In genomic region chr6:50843842-50844241, GRCh38 we compare ENCODE assay signal across 20 cellular contexts. TPM values are rescaled to one million over a fixed set of nuclear protein-coding genes. Genes with fewer than 3 reads are reported as not detected.
DNase-seq lines count a peak whose midpoint lies in the region; ATAC-seq and TF ChIP-seq lines count a peak whose summit lies in the region.
"Had no signal": no experiment of that assay in that cellular context is flagged by ENCODE, and none has a peak within 500 bp of the region (broad histone marks: within the 10 kb centered on the region; RNA-seq: fewer than 3 reads in every experiment).

No MANE protein-coding gene starts in this region.

- H3K9ac ChIP-seq in HUES6 (ENCODE audit: low read length) (no peak overlapping the region), smooth muscle cell (ENCODE audit: low read depth) (no peak overlapping the region)

- CTCF ChIA-PET in MCF 10A (lab: Yijun Ruan, JAX), result interaction anchor here (0.5 to 1.4 kb wide), 3 partner anchors 14 to 32 kb away, joined by 3 to 4 read pairs (median 3); no protein-coding TSS in a partner anchor
- CTCF ChIA-PET in CD4-positive, alpha-beta memory T cell (lab: Charles Lee; ENCODE audit: partially characterized antibody), result no interaction called here

- no peak overlapping the region for H3K27ac ChIP-seq in HUES6 (ENCODE audit: low read depth, low read length)
- no peak overlapping the region for H3K27ac ChIP-seq in smooth muscle cell (ENCODE audit: low read depth)
- no peak overlapping the region for H3K27ac ChIP-seq in CD4-positive, alpha-beta memory T cell (ENCODE audit: low read depth, low read length)
- H3K27ac ChIP-seq: PC-9 had no signal

- no peaks in the 10 kb centered on the region for H3K36me3 Mint-ChIP-seq in MCF 10A (ENCODE audit: insufficient read depth, unreplicated experiment)
- H3K36me3 Mint-ChIP-seq in CD4-positive, alpha-beta memory T cell, result no peaks in the 10 kb centered on the region

- BruUV-seq in MCF 10A (replicated peaks; lab: Mats Ljungman, UMichigan), result no TSS peak

- H3K4me1 Mint-ChIP-seq in MCF 10A (ENCODE audit: insufficient read depth, unreplicated experiment), result no peaks in the 10 kb centered on the region
- no peaks in the 10 kb centered on the region for H3K4me1 Mint-ChIP-seq in CD4-positive, alpha-beta memory T cell
- H3K4me1 Mint-ChIP-seq: activated T-helper 17 cell treated with anti-CD3 and anti-CD28 coated beads, Interleukin-2, amount 50 U/mL, for 72 hours had no signal

- H3K4me3 Mint-ChIP-seq in MCF 10A (ENCODE audit: unreplicated experiment), result no peak overlapping the region
- H3K4me3 Mint-ChIP-seq in CD4-positive, alpha-beta memory T cell, result no peak overlapping the region
- H3K4me3 Mint-ChIP-seq: activated T-helper 17 cell treated with anti-CD3 and anti-CD28 coated beads, Interleukin-2, amount 50 U/mL, for 72 hours; effector memory CD8-positive, alpha-beta T cell had no signal

- no peaks in the 10 kb centered on the region for H3K79me2 ChIP-seq in smooth muscle cell (ENCODE audit: low read depth)

- H3K4me2 ChIP-seq in smooth muscle cell, result peak overlapping the region; percentile 80
- H3K4me2 ChIP-seq: PC-9 had no signal

- H3K27me3 Mint-ChIP-seq in MCF 10A (ENCODE audit: insufficient read depth, unreplicated experiment), result peaks cover 9% of the 10 kb centered on the region
- peaks cover 39 to 59% of the 10 kb centered on the region in 2 donors for H3K27me3 Mint-ChIP-seq in CD4-positive, alpha-beta memory T cell

- H3K9me3 ChIP-seq in HUES6 (ENCODE audit: control insufficient read depth, insufficient read depth, low read depth, low read length) (no peaks in the 10 kb centered on the region), smooth muscle cell (replicated peaks; ENCODE audit: low read depth) (no peaks in the 10 kb centered on the region)
- H3K9me3 ChIP-seq in CD4-positive, alpha-beta memory T cell (ENCODE audit: control insufficient read depth in 1 of 2, low read length in 2 of 2), result no peaks in the 10 kb centered on the region

- intact Hi-C loops in MCF 10A (cut with micrococcal nuclease), result no loop called here
- intact Hi-C loops in CD4-positive, alpha-beta memory T cell (cut with micrococcal nuclease), result no loop called here

- POLR2A ChIA-PET in MCF 10A (lab: Yijun Ruan, JAX), result interaction anchor here (0.5 kb wide), 1 partner anchor 533 kb away, joined by 5 read pairs; no protein-coding TSS in a partner anchor
- POLR2A ChIA-PET in CD4-positive, alpha-beta memory T cell (lab: Charles Lee; ENCODE audit: partially characterized antibody), result no interaction called here

- H3K4me1 ChIP-seq in HUES6 (ENCODE audit: control insufficient read depth, insufficient read depth, low read length) (peaks cover 46% of the 10 kb centered on the region), smooth muscle cell (ENCODE audit: low read depth) (peaks cover 18% of the 10 kb centered on the region)
- H3K4me1 ChIP-seq in CD4-positive, alpha-beta memory T cell (ENCODE audit: insufficient read depth, low read length), result no peaks in the 10 kb centered on the region

- no peaks in the 10 kb centered on the region for H3F3A ChIP-seq in smooth muscle cell (ENCODE audit: low read depth)

- no peak for TF ChIP-seq CTCF in MCF 10A (IDR thresholded peaks at IDR 0.05; ENCODE audit: unreplicated experiment)
- no peak for TF ChIP-seq CTCF in smooth muscle cell (IDR thresholded peaks at IDR 0.05; ENCODE audit: borderline replicate concordance, insufficient read depth, poor library complexity, severe bottlenecking)

- H4K20me1 ChIP-seq in smooth muscle cell (ENCODE audit: low read depth), result no peaks in the 10 kb centered on the region

- no peak overlapping the region for H2AFZ ChIP-seq in smooth muscle cell (ENCODE audit: low read depth)
- H2AFZ ChIP-seq: PC-9 had no signal

- H3K27ac Mint-ChIP-seq in MCF 10A (ENCODE audit: low read depth, unreplicated experiment), result no peak overlapping the region
- H3K27ac Mint-ChIP-seq in CD4-positive, alpha-beta memory T cell, result no peak overlapping the region
- H3K27ac Mint-ChIP-seq: activated T-helper 17 cell treated with anti-CD3 and anti-CD28 coated beads, Interleukin-2, amount 50 U/mL, for 72 hours; effector memory CD8-positive, alpha-beta T cell had no signal

- H3K36me3 ChIP-seq in HUES6 (ENCODE audit: control insufficient read depth, insufficient read depth, low read length) (no peaks in the 10 kb centered on the region), smooth muscle cell (ENCODE audit: low read depth) (no peaks in the 10 kb centered on the region)
- no peaks in the 10 kb centered on the region for H3K36me3 ChIP-seq in CD4-positive, alpha-beta memory T cell (ENCODE audit: insufficient read depth, low read length)

- ATAC-seq in SK-N-SH treated with all-trans-retinoic acid at 6 μM for 48 hours, result no peak
- ATAC-seq: activated T-helper 17 cell treated with anti-CD3 and anti-CD28 coated beads, Interleukin-2, amount 50 U/mL, for 72 hours; effector memory CD8-positive, alpha-beta T cell; right cardiac atrium had no signal

- peaks cover 100% of the 10 kb centered on the region for H3K27me3 ChIP-seq in HUES6 (ENCODE audit: control insufficient read depth, insufficient read depth, low read length)
- H3K27me3 ChIP-seq in smooth muscle cell (ENCODE audit: low read depth), result peaks cover 100% of the 10 kb centered on the region
- H3K27me3 ChIP-seq in CD4-positive, alpha-beta memory T cell (ENCODE audit: insufficient read depth, low read length), result peaks cover 27% of the 10 kb centered on the region

- DNase-seq in MCF 10A (ENCODE audit: unreplicated experiment) (peak; percentile 52), iPS-NIHi11 (ENCODE audit: low spot score) (peak; percentile 76), smooth muscle cell (lab: John Stamatoyannopoulos, UW; ENCODE audit: unreplicated experiment) (no peak), hepatic stellate cell (ENCODE audit: low spot score) (no peak)
- no peak for DNase-seq in effector CD8-positive, alpha-beta T cell (lab: John Stamatoyannopoulos, UW)
- no peak for DNase-seq in CD4-positive, alpha-beta memory T cell
- DNase-seq: activated CD8-positive, alpha-beta memory T cell treated with anti-CD3 and anti-CD28 coated beads for 24 hours; AML-193; Calu3; caudate nucleus; effector memory CD8-positive, alpha-beta T cell; midbrain; NCI-H2107; NCI-H526; PC-9 had no signal

- H3K9me3 Mint-ChIP-seq in MCF 10A (ENCODE audit: unreplicated experiment), result peaks cover 6% of the 10 kb centered on the region
- peaks cover 0 to 22% (median 10%) of the 10 kb centered on the region in 8 donors for H3K9me3 Mint-ChIP-seq in CD4-positive, alpha-beta memory T cell
- H3K9me3 Mint-ChIP-seq: activated T-helper 17 cell treated with anti-CD3 and anti-CD28 coated beads, Interleukin-2, amount 50 U/mL, for 72 hours had no signal

- H3K4me3 ChIP-seq in HUES6 (ENCODE audit: low read depth, low read length) (peak overlapping the region; percentile 53), smooth muscle cell (peak overlapping the region; percentile 23)
- H3K4me3 ChIP-seq in CD4-positive, alpha-beta memory T cell (ENCODE audit: low read length in 2 of 2), result no peak overlapping the region
- H3K4me3 ChIP-seq: PC-9 had no signal

- WGBS in smooth muscle cell (ENCODE audit: low lambda C conversion rate), result 2% methylated on average over 19 of the region's 20 CpGs

TF ChIP-seq in SK-N-SH treated with all-trans-retinoic acid at 6 μM for 48 hours, 23 proteins besides CTCF, POLR2A, EP300 and RAD21:
- no peak for TF ChIP-seq CSDC2 (CRISPR knock-in tag; IDR thresholded peaks at IDR 0.05)
- no peak for TF ChIP-seq GLIS3 (CRISPR knock-in tag; IDR thresholded peaks at IDR 0.05)
- no peak for TF ChIP-seq ZNF8 (CRISPR knock-in tag; IDR thresholded peaks at IDR 0.05)
- TF ChIP-seq TCF4 (CRISPR knock-in tag; IDR thresholded peaks at IDR 0.05; ENCODE audit: borderline replicate concordance), result no peak
- TF ChIP-seq RARB (CRISPR knock-in tag; IDR thresholded peaks at IDR 0.05), result no peak
- TF ChIP-seq ESRRG (CRISPR knock-in tag; IDR thresholded peaks at IDR 0.05), result no peak
- TF ChIP-seq, protein P1, sequence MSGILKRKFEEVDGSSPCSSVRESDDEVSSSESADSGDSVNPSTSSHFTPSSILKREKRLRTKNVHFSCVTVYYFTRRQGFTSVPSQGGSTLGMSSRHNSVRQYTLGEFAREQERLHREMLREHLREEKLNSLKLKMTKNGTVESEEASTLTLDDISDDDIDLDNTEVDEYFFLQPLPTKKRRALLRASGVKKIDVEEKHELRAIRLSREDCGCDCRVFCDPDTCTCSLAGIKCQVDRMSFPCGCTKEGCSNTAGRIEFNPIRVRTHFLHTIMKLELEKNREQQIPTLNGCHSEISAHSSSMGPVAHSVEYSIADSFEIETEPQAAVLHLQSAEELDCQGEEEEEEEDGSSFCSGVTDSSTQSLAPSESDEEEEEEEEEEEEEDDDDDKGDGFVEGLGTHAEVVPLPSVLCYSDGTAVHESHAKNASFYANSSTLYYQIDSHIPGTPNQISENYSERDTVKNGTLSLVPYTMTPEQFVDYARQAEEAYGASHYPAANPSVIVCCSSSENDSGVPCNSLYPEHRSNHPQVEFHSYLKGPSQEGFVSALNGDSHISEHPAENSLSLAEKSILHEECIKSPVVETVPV (CRISPR knock-in tag; IDR thresholded peaks at IDR 0.05), result no peak
- TF ChIP-seq ISL1 (CRISPR knock-in tag; IDR thresholded peaks at IDR 0.05), result no peak
- TF ChIP-seq BACH2 (CRISPR knock-in tag; IDR thresholded peaks at IDR 0.05; ENCODE audit: borderline replicate concordance), result no peak
- TF ChIP-seq ZNF565 (CRISPR knock-in tag; conservative IDR thresholded peaks at IDR 0.05; ENCODE audit: low read depth), result no peak

RNA-seq across cellular contexts. Expression of gene TFAP2B, which starts 25.2 kb away (rescaled TPM):
- not detected in 2 replicates for total RNA-seq in MCF 10A (2022)
- not detected in 2 replicates for total RNA-seq in smooth muscle cell
- polyA plus RNA-seq in smooth muscle cell, result not detected in 2 replicates
- total RNA-seq in CD4-positive, alpha-beta memory T cell, result not detected
- not detected for polyA plus RNA-seq in CD4-positive, alpha-beta memory T cell
- total RNA-seq: activated T-helper 17 cell treated with anti-CD3 and anti-CD28 coated beads, Interleukin-2, amount 50 U/mL, for 72 hours; Calu3; frontal cortex; PC-9; right cardiac atrium had no signal
- polyA plus RNA-seq: right cardiac atrium had no signal

Comparison
In these comparisons a context has a peak if more than half of its experiments do, and no peak if none do; other contexts are left out.
1. H3K4me3 ChIP-seq: peak in HUES6 (single experiment) and smooth muscle cell (single experiment); none in CD4-positive, alpha-beta memory T cell (0 of 2).
2. DNase-seq: peak in MCF 10A (single experiment) and iPS-NIHi11 (single experiment); none in smooth muscle cell (single experiment), effector CD8-positive, alpha-beta T cell (single experiment), CD4-positive, alpha-beta memory T cell (0 of 5) and hepatic stellate cell (single experiment).